In genomic region chr2:231713738-231714638, GRCh38 we compare ENCODE assay signal across 8 cellular contexts. TPM values are rescaled to one million over a fixed set of nuclear protein-coding genes. Genes with fewer than 3 reads are reported as not detected.
DNase-seq lines count a peak whose midpoint lies in the region; ATAC-seq and TF ChIP-seq lines count a peak whose summit lies in the region.

No MANE protein-coding gene starts in this region.

- H3K4me2 ChIP-seq in DND-41 (ENCODE audit: insufficient read depth, low read length), result peak overlapping the region; percentile 54

- no peak overlapping the region for H2AFZ ChIP-seq in DND-41 (ENCODE audit: low read depth, low read length)

- H3K4me3 ChIP-seq in DND-41 (ENCODE audit: low read depth in 1 of 2, low read length in 2 of 2) (peak overlapping the region in 1 of 2 experiments; percentile 31; a peak in 1 of 4 replicates), dorsolateral prefrontal cortex (peak overlapping the region in 17 of 59 donors; percentile 1 to 37 (median 13)), lower leg skin (ENCODE audit: low read depth, poor library complexity, severe bottlenecking) (no peak overlapping the region)

- H3K9ac ChIP-seq in DND-41 (ENCODE audit: low read depth, low read length), result peak overlapping the region; percentile 37

- 15 to 22% methylated on average over 11 to 13 of the region's 15 CpGs for WGBS in lower leg skin, 2 donors

- ATAC-seq in DND-41 (ENCODE audit: insufficient read depth, low read depth), result peak; percentile 62
- ATAC-seq in HG03280 (IDR thresholded peaks at IDR 0.05; ENCODE audit: unreplicated experiment), result peak; percentile 31
- no peak for ATAC-seq in HG02970 (IDR thresholded peaks at IDR 0.05; ENCODE audit: low FRiP score, unreplicated experiment)

- H3K27me3 ChIP-seq in DND-41 (ENCODE audit: insufficient read depth, low read length, poor library complexity) (no peaks in the 10 kb centered on the region), dorsolateral prefrontal cortex (no peaks in the 10 kb centered on the region)

- H4K20me1 ChIP-seq in DND-41 (ENCODE audit: insufficient read depth, low read length), result peaks cover 60% of the 10 kb centered on the region

- H3K4me1 ChIP-seq in DND-41 (ENCODE audit: insufficient read depth, low read length), result peaks cover 30% of the 10 kb centered on the region

- DNase-seq in DND-41 (peak; percentile 91), NCI-H748 (lab: John Stamatoyannopoulos, UW; ENCODE audit: unreplicated experiment) (peak; percentile 86), dorsolateral prefrontal cortex (peak; percentile 67 to 83 (median 82)), lower leg skin (ENCODE audit: low spot score in 2 of 2) (peak; percentile 86 to 98)
- peak; percentile 81 to 85 for DNase-seq in activated CD4-positive, alpha-beta T cell treated with anti-CD3 and anti-CD28 coated beads, Interleukin-2, amount 50 U/mL, for 24 hours (ENCODE audit: low read depth in 1 of 2, low spot score in 1 of 2)
- DNase-seq in stimulated activated CD4-positive, alpha-beta T cell treated with anti-CD3 and anti-CD28 coated beads, Interleukin-4, amount 100 ng/mL, for 48 hours (ENCODE audit: low read depth in 2 of 2), result peak; percentile 88 to 95

- no peak for TF ChIP-seq POLR2A in lower leg skin (IDR thresholded peaks at IDR 0.05)

- peak; percentile 97 for TF ChIP-seq CTCF in DND-41 (IDR thresholded peaks at IDR 0.05; ENCODE audit: borderline replicate concordance, extremely low read depth, low read length, poor library complexity, severe bottlenecking)
- TF ChIP-seq CTCF in dorsolateral prefrontal cortex (IDR thresholded peaks at IDR 0.05 in 54 of 56, conservative IDR thresholded peaks at IDR 0.05 in 2 of 56; ENCODE audit: low read depth in 1 of 56, partially characterized antibody in 56 of 56), result peak; percentile 66 to 99 (median 94)
- TF ChIP-seq CTCF in lower leg skin (IDR thresholded peaks at IDR 0.05), result peak in 1 of 3 donors; percentile 79

- H3K79me2 ChIP-seq in DND-41 (ENCODE audit: insufficient read depth, low read length), result peaks cover 58% of the 10 kb centered on the region

- intact Hi-C loops in dorsolateral prefrontal cortex (cut with DNase I) (loop anchor here (2.0 to 10.0 kb wide), 2 partner anchors 151 to 199 kb away; no protein-coding TSS in a partner anchor), lower leg skin (cut with DNase I; ENCODE audit: low total_unique reads) (loop anchor here (1.0 kb wide), 1 partner anchor 37 kb away; no protein-coding TSS in a partner anchor)

- no peaks in the 10 kb centered on the region for H3K9me3 ChIP-seq in DND-41 (ENCODE audit: insufficient read depth, low read length, severe bottlenecking)

- peaks cover 63% of the 10 kb centered on the region for H3K36me3 ChIP-seq in DND-41 (ENCODE audit: insufficient read depth, low read length)

- H3K27ac ChIP-seq in DND-41 (ENCODE audit: low read length) (peak overlapping the region; percentile 57), dorsolateral prefrontal cortex (peak overlapping the region in 58 of 59 donors; percentile 30 to 100 (median 74))

RNA-seq across cellular contexts. Expression of gene PTMA, which starts 5.7 kb away (rescaled TPM):
- total RNA-seq in dorsolateral prefrontal cortex (1,000 to 10,000 TPM in 1 of 120 experiments, 100 to 1,000 TPM in 119; 326 to 1,103 (median 509) TPM), lower leg skin (1,000 to 10,000 TPM in 2 of 4 donors, 100 to 1,000 TPM in 2; 811 to 1,206 (median 976) TPM)
